ENCODE assay signal across 8 cellular contexts in the genomic region with DNA sequence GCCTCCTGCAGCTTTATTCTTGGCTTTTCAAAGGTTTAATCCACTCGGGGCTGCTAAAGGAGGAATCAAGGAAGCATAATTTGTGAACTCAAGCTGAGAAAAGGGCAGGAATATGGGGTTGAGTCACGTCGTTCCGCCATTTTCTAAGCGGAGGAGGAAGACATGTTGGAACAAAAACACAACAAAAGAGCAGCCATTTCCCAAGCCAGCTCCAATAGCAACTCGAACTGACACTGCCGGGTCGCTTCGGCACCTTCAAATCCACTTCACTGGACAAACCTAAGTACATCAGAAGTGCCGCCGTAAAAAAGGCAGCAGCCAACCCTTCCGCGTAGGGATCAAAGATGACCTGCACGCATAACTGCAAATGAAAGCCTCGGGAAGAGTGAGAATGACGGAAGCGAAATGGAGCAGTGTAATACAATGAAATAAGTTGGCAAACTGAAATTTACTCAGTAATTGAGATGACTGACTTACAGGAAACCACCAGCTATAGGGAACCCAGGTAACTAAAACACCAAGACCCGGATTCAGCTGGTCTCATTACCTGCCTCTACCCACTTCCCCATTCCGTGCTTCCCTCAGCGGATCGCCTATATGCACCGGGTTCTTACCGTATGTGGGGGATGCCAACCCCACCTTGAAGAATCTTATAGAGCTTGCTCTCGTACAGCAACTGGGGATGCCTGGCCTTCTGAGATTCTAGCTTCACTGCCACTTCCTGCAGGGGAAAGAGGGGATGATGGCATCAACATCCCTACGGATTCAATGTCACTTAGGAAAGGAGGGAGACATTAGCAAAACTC. TPM values are rescaled to one million over a fixed set of nuclear protein-coding genes. Genes with fewer than 3 reads are reported as not detected.
A peak's percentile ranks its signal among the peaks of the same experiment; 100 is the strongest.
DNase-seq lines count a peak whose midpoint lies in the region; ATAC-seq and TF ChIP-seq lines count a peak whose summit lies in the region.

No MANE protein-coding gene starts in this region.

- no peaks in the 10 kb centered on the region for H3K27me3 ChIP-seq in fibroblast of lung (ENCODE audit: control insufficient read depth, insufficient read depth, low read length)
- H3K27me3 ChIP-seq in neural progenitor cell: no peaks in the 10 kb centered on the region

- H3K4me3 ChIP-seq in fibroblast of lung (replicated peaks in 1 of 4; ENCODE audit: control extremely low read depth in 1 of 4, insufficient read depth in 1 of 4, low read depth in 3 of 4, low read length in 4 of 4) (peak overlapping the region; percentile 83 to 93 (median 90)), neural progenitor cell (peak overlapping the region; percentile 92)

- peak overlapping the region; percentile 99 for H3K27ac Mint-ChIP-seq in neural progenitor cell

- H3K4me1 Mint-ChIP-seq in neural progenitor cell: peaks cover 27% of the 10 kb centered on the region

- ATAC-seq in HG02885 (IDR thresholded peaks at IDR 0.05; ENCODE audit: poor library complexity, unreplicated experiment): peak; percentile 38

- no peaks in the 10 kb centered on the region for H3K9me3 ChIP-seq in fibroblast of lung (ENCODE audit: control insufficient read depth, insufficient read depth, low read depth, low read length)
- no peaks in the 10 kb centered on the region for H3K9me3 ChIP-seq in neural progenitor cell (ENCODE audit: low read depth)

- H3K9me3 Mint-ChIP-seq in neural progenitor cell: no peaks in the 10 kb centered on the region

- H3K4me2 ChIP-seq in fibroblast of lung (ENCODE audit: extremely low read depth, insufficient read depth, low read length) (peak overlapping the region; percentile 99), neural progenitor cell (peak overlapping the region; percentile 97)

- H3K4me3 Mint-ChIP-seq in neural progenitor cell: peak overlapping the region; percentile 100

- H3K79me2 ChIP-seq in fibroblast of lung (ENCODE audit: control insufficient read depth, insufficient read depth, low read length) (peaks cover 66% of the 10 kb centered on the region), neural progenitor cell (ENCODE audit: low read depth) (peaks cover 77% of the 10 kb centered on the region)

- H3K4me1 ChIP-seq in fibroblast of lung (ENCODE audit: control insufficient read depth, extremely low read depth, insufficient read depth, low read length): peaks cover 9% of the 10 kb centered on the region
- peaks cover 30% of the 10 kb centered on the region for H3K4me1 ChIP-seq in neural progenitor cell

- peaks cover 34% of the 10 kb centered on the region for H3K36me3 Mint-ChIP-seq in neural progenitor cell

- H2AFZ ChIP-seq in fibroblast of lung (ENCODE audit: low read length): no peak overlapping the region
- H2AFZ ChIP-seq in neural progenitor cell (replicated peaks): no peak overlapping the region

- TF ChIP-seq CTCF in fibroblast of lung (conservative IDR thresholded peaks at IDR 0.05 in 1 of 2, IDR thresholded peaks at IDR 0.05 in 1 of 2; ENCODE audit: low read depth in 1 of 2, low read length in 2 of 2): no peak
- TF ChIP-seq CTCF in neural progenitor cell (IDR thresholded peaks at IDR 0.05): no peak

- H3K27me3 Mint-ChIP-seq in neural progenitor cell (ENCODE audit: insufficient read depth, low read depth): peaks cover 4% of the 10 kb centered on the region

- H4K20me1 ChIP-seq in fibroblast of lung (ENCODE audit: control insufficient read depth, extremely low read depth, insufficient read depth, low read length): no peaks in the 10 kb centered on the region
- peaks cover 37% of the 10 kb centered on the region for H4K20me1 ChIP-seq in neural progenitor cell (ENCODE audit: low read depth)

- H3K36me3 ChIP-seq in fibroblast of lung (ENCODE audit: control insufficient read depth, insufficient read depth, low read length): peaks cover 12% of the 10 kb centered on the region
- no peaks in the 10 kb centered on the region for H3K36me3 ChIP-seq in neural progenitor cell

- H3K27ac ChIP-seq in fibroblast of lung (ENCODE audit: insufficient read depth, low read length): peak overlapping the region; percentile 99
- peak overlapping the region; percentile 91 for H3K27ac ChIP-seq in neural progenitor cell

- peak overlapping the region; percentile 100 for H3K9ac ChIP-seq in fibroblast of lung (ENCODE audit: insufficient read depth, low read length)
- H3K9ac ChIP-seq in neural progenitor cell: peak overlapping the region; percentile 94

- DNase-seq in activated T-cell treated with anti-CD3 and anti-CD28 coated beads for 1 hour (ENCODE audit: low read depth) (peak; percentile 9), activated T-cell treated with anti-CD3 and anti-CD28 coated beads for 4 hours (no peak), NCI-H510A (lab: John Stamatoyannopoulos, UW) (peak; percentile 49), fibroblast of lung (ENCODE audit: low read depth in 2 of 2) (peak; percentile 52 to 61), neural progenitor cell (ENCODE audit: low spot score) (peak; percentile 71), 8988T (no peak)
- peak; percentile 18 for DNase-seq in activated CD8-positive, alpha-beta memory T cell treated with anti-CD3 and anti-CD28 coated beads, Interleukin-2, amount 50 U/mL, for 4 hours

- H3F3A ChIP-seq in neural progenitor cell (ENCODE audit: low read depth): peaks cover 55% of the 10 kb centered on the region

RNA-seq across cellular contexts. Expression of a gene that starts 1.6 kb away (rescaled TPM):
- total RNA-seq in fibroblast of lung: 522 and 674 TPM in 2 replicates
- 245 and 275 TPM in 2 replicates for polyA plus RNA-seq in fibroblast of lung
- polyA plus RNA-seq in fibroblast of lung (2012): 187 and 207 TPM in 2 replicates
- polyA minus RNA-seq in fibroblast of lung (ENCODE audit: low replicate concordance): 111 and 122 TPM in 2 replicates
- total RNA-seq in neural progenitor cell (ENCODE audit: low replicate concordance): 271 and 335 TPM in 2 replicates

RNA-seq across cellular contexts. Expression of a gene that starts 31.6 kb away (rescaled TPM):
- total RNA-seq in fibroblast of lung: 3.1 and 5.3 TPM in 2 replicates
- 0.31 and 0.38 TPM in 2 replicates for polyA plus RNA-seq in fibroblast of lung
- polyA plus RNA-seq in fibroblast of lung (2012): 0.64 and 0.86 TPM in 2 replicates
- 0.93 and 10.3 TPM in 2 replicates for polyA minus RNA-seq in fibroblast of lung (ENCODE audit: low replicate concordance)
- 0.99 and 1.7 TPM in 2 replicates for total RNA-seq in neural progenitor cell (ENCODE audit: low replicate concordance)

Comparison
In these comparisons a context has a peak if more than half of its experiments do, and no peak if none do; other contexts are left out.
1. DNase-seq: peak in activated T-cell treated with anti-CD3 and anti-CD28 coated beads for 1 hour (single experiment), NCI-H510A (single experiment), activated CD8-positive, alpha-beta memory T cell treated with anti-CD3 and anti-CD28 coated beads, Interleukin-2, amount 50 U/mL, for 4 hours (single experiment), fibroblast of lung (2 of 2) and neural progenitor cell (single experiment); none in activated T-cell treated with anti-CD3 and anti-CD28 coated beads for 4 hours (single experiment) and 8988T (single experiment).